In genomic region chr1:81801834-81802531, GRCh38 we compare ENCODE assay signal across 8 cellular contexts. TPM values are rescaled to one million over a fixed set of nuclear protein-coding genes. Genes with fewer than 3 reads are reported as not detected.
DNase-seq lines count a peak whose midpoint lies in the region; ATAC-seq and TF ChIP-seq lines count a peak whose summit lies in the region.

No MANE protein-coding gene starts in this region.

- ATAC-seq in right cardiac atrium (peak; percentile 52 to 55), gastrocnemius medialis (peak; percentile 32 to 37)

- H3K36me3 ChIP-seq in adrenal gland (replicated peaks in 1 of 2) (no peaks in the 10 kb centered on the region), gastrocnemius medialis (no peaks in the 10 kb centered on the region)

- TF ChIP-seq CTCF in AG10803 (conservative IDR thresholded peaks at IDR 0.05; ENCODE audit: low read length), result no peak
- no peak for TF ChIP-seq CTCF in HFF-Myc (IDR thresholded peaks at IDR 0.05; ENCODE audit: low read depth, low read length, missing control alignments)
- TF ChIP-seq CTCF in adrenal gland (IDR thresholded peaks at IDR 0.05), result no peak
- no peak for TF ChIP-seq CTCF in gastrocnemius medialis (IDR thresholded peaks at IDR 0.05 in 4 of 5, conservative IDR thresholded peaks at IDR 0.05 in 1 of 5)

- H3K4me3 ChIP-seq in AG10803 (ENCODE audit: low read length) (peak overlapping the region; percentile 71), HFF-Myc (replicated peaks; ENCODE audit: low read depth, low read length) (peak overlapping the region; percentile 53), adrenal gland (peak overlapping the region; percentile 72 to 88 (median 80)), right cardiac atrium (ENCODE audit: low read length) (peak overlapping the region; percentile 86), gastrocnemius medialis (peak overlapping the region; percentile 54 to 82 (median 74))

- H3K4me1 ChIP-seq in adrenal gland (replicated peaks in 1 of 2) (peaks cover 9 to 16% of the 10 kb centered on the region in 2 donors), right cardiac atrium (ENCODE audit: control insufficient read depth, insufficient read depth, low read length) (no peaks in the 10 kb centered on the region), gastrocnemius medialis (peaks cover 0 to 18% of the 10 kb centered on the region in 2 donors)

- 0 to 2% (median 1%) methylated on average over 5 to 76 of the region's 76 CpGs for WGBS in adrenal gland, 4 donors
- under 1% methylated on average over 76 of the region's 76 CpGs for WGBS in right cardiac atrium

- intact Hi-C loops in adrenal gland (cut with DNase I), result no loop called here
- intact Hi-C loops in right cardiac atrium (cut with DNase I), result loop anchor here in 1 of 4 donors (5.0 to 10.0 kb wide), 2 partner anchors 173 to 490 kb away; no protein-coding TSS in a partner anchor
- intact Hi-C loops in gastrocnemius medialis (cut with DNase I; ENCODE audit: low total_unique reads), result no loop called here

- TF ChIP-seq POLR2A in adrenal gland (IDR thresholded peaks at IDR 0.05) (no peak), gastrocnemius medialis (IDR thresholded peaks at IDR 0.05) (no peak)

- DNase-seq in AG10803 (ENCODE audit: low read depth) (peak; percentile 48), HFF-Myc (ENCODE audit: extremely low read depth, low read depth) (no peak), adrenal gland (peak; percentile 30 to 57 (median 36)), right cardiac atrium (peak; percentile 28 to 69 (median 67)), gastrocnemius medialis (peak in 1 of 2 donors; percentile 13), SKM-1 (lab: John Stamatoyannopoulos, UW; ENCODE audit: unreplicated experiment) (no peak), occipital lobe (lab: John Stamatoyannopoulos, UW) (no peak)
- DNase-seq in stimulated activated CD4-positive, alpha-beta T cell treated with anti-CD3 and anti-CD28 coated beads, Interleukin-1b, Interleukin-23, amount 100 ng/mL, for 48 hours, result no peak

- no peaks in the 10 kb centered on the region for H3K27me3 ChIP-seq in adrenal gland
- no peaks in the 10 kb centered on the region for H3K27me3 ChIP-seq in right cardiac atrium (ENCODE audit: control insufficient read depth, insufficient read depth)
- H3K27me3 ChIP-seq in gastrocnemius medialis, result peaks cover 21 to 49% (median 25%) of the 10 kb centered on the region in 3 donors

- H3K27ac ChIP-seq in adrenal gland, result peak overlapping the region; percentile 76 to 97 (median 89)
- H3K27ac ChIP-seq in right cardiac atrium (ENCODE audit: low read length), result peak overlapping the region; percentile 91
- H3K27ac ChIP-seq in gastrocnemius medialis, result peak overlapping the region; percentile 73 to 85 (median 82)

- in situ Hi-C loops in gastrocnemius medialis (cut with MboI; ENCODE audit: low sequenced_read_pairs in 4 of 4), result no loop called here

- H3K9me3 ChIP-seq in adrenal gland (replicated peaks in 1 of 3) (peaks cover 0 to 5% (median 0%) of the 10 kb centered on the region in 3 donors), right cardiac atrium (ENCODE audit: control insufficient read depth, low read length) (no peaks in the 10 kb centered on the region), gastrocnemius medialis (no peaks in the 10 kb centered on the region)

RNA-seq across cellular contexts. Expression of gene ADGRL2, which starts 1.2 kb away (rescaled TPM):
- total RNA-seq in adrenal gland (100 to 1,000 TPM in 2 of 8 donors, 10 to 100 TPM in 6; 40.5 to 109 (median 67.4) TPM), right cardiac atrium (10 to 100 TPM; 55.4 to 78.2 (median 70.8) TPM), gastrocnemius medialis (1 to 10 TPM; 4.5 to 9.7 (median 6.8) TPM), occipital lobe (130 TPM)
- polyA plus RNA-seq in adrenal gland (10 to 100 TPM; 24.2 to 51.3 (median 24.8) TPM), right cardiac atrium (41.5 TPM)

Comparison
In these comparisons a context has a peak if more than half of its experiments do, and no peak if none do; other contexts are left out.
1. DNase-seq: peak in AG10803 (single experiment), adrenal gland (7 of 7) and right cardiac atrium (3 of 3); none in HFF-Myc (single experiment), SKM-1 (single experiment), stimulated activated CD4-positive, alpha-beta T cell treated with anti-CD3 and anti-CD28 coated beads, Interleukin-1b, Interleukin-23, amount 100 ng/mL, for 48 hours (single experiment) and occipital lobe (single experiment).
2. Peak in every context shown above with its lines, with median percentiles within 50 percentile points of each other: H3K4me3 ChIP-seq and H3K27ac ChIP-seq.